17 cellular contexts compared by ENCODE assay signal in the genomic region with DNA sequence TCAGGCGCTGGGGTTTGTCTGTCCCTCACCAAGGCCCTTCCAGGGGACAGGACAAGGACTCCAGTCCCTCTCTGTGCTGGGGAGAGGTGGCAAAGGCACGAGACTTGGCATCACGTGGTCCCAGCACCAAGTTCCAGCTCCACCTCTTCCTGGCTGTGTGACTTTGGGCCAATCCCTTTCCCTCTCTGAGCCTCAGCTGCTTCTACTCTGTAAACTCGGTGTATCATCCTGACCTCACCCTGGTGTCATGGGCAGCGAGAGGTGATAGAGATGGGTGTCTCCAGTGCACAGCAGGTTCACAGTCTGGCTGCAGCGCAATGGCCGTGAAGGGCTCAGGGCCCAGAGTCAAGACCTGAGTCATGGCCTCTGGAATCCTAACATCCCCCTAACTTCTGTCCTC.
"Had no signal": no experiment of that assay in that cellular context is flagged by ENCODE, and none has a peak within 500 bp of the region (broad histone marks: within the 10 kb centered on the region; RNA-seq: fewer than 3 reads in every experiment).

No MANE protein-coding gene starts in this region.

- ATAC-seq: activated CD4-positive, CD25-positive, alpha-beta regulatory T cell treated with anti-CD3 and anti-CD28 coated beads, Interleukin-2, amount 50 U/mL, for 24 hours; left lobe of liver had no signal

- H2AFZ ChIP-seq: hepatocyte, neural progenitor cell had no signal

- FAIRE-seq: astrocyte, bronchial epithelial cell, endometrium had no signal

- H3K9me3 ChIP-seq: ovary, sigmoid colon, spleen, testis, upper lobe of left lung had no signal

- H3K4me2 ChIP-seq: hepatocyte, neural progenitor cell had no signal

- H3K36me3 ChIP-seq: neural progenitor cell, ovary, sigmoid colon, spleen, upper lobe of left lung had no signal

- H3K27ac ChIP-seq: hepatocyte, neural progenitor cell, ovary, sigmoid colon, spleen, testis, upper lobe of left lung had no signal

- DNase-seq: activated CD4-positive, alpha-beta T cell treated with anti-CD3 and anti-CD28 coated beads, Interleukin-2, amount 50 U/mL, for 1 hour; activated naive CD4-positive, alpha-beta T cell treated with Interleukin-2 at 50 U/mL for 16 hours; activated T-cell treated with anti-CD3 and anti-CD28 coated beads for 4 hours; islet precursor cell; mammary epithelial cell; ovary; sigmoid colon; spleen; testis; upper lobe of left lung had no signal

- H3K27me3 ChIP-seq: hepatocyte, neural progenitor cell, ovary, testis, upper lobe of left lung had no signal

- H3K4me3 ChIP-seq: hepatocyte, neural progenitor cell, ovary, sigmoid colon, spleen, testis, upper lobe of left lung had no signal

- H3K4me1 ChIP-seq: sigmoid colon, spleen, testis, upper lobe of left lung had no signal

- H3K9ac ChIP-seq: neural progenitor cell had no signal

- H3K79me2 ChIP-seq: hepatocyte had no signal
